8 cellular contexts compared by ENCODE assay signal in the genomic region with DNA sequence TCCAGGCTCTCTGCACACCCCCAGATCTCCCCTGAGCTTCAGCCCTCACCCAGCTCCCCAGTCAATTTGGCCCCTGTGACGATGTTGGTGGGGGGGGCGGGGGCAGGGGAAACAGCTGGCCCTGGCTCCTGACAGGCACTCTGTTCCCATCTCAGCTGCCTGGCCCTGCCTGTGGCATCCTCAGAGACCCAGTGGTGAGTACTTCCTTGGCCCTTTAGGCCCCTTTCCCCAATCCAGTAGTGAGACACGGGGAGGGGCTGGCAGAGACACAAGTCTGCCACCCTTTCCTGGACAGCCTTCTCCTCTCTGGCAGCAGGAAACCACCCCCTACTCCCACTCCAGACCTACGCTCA. TPM values are rescaled to one million over a fixed set of nuclear protein-coding genes. Genes with fewer than 3 reads are reported as not detected.
"Had no signal": no experiment of that assay in that cellular context is flagged by ENCODE, and none has a peak within 500 bp of the region (broad histone marks: within the 10 kb centered on the region; RNA-seq: fewer than 3 reads in every experiment).

No MANE protein-coding gene starts in this region.

- H3K9ac ChIP-seq: GM23248 had no signal

- ATAC-seq: HepG2, K562 had no signal

- DNase-seq: GM23248, GOT3, H9, HCEC 1CT, IMR-90 had no signal

- H3K27ac ChIP-seq: GM23248, HL-60 had no signal

- H2AFZ ChIP-seq: GM23248 had no signal

- H3K4me3 ChIP-seq: GM23248, K562 had no signal

- H3K4me3 Mint-ChIP-seq: H9 had no signal

RNA-seq across cellular contexts. Expression of gene C1QL2, which starts 19.3 kb away (rescaled TPM):
- total RNA-seq: GM23248, HepG2, IMR-90, K562 had no signal
- polyA plus RNA-seq: GM23248, HepG2, IMR-90, K562 had no signal
